Comparison of ENCODE assay signal across 19 cellular contexts in the genomic region with DNA sequence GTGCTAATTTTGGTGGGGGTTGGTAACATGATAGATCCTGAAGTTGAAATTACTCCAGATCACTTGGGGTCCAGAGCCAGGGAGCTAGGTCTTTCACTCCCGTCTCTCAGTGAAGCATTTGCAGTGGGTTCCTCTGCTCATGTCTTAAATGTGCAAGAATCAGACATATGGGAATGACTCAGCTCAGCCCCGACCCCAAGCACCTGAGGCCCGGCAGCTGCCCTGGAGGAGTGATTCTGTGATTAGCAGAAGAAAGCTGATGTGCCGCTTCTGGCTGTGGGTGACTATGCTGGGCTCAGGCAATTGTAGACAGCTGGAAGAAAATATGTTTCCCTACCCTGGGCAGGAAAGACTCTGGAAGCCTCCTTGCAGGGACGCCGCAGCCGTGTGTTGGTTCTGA.
"Had no signal": no experiment of that assay in that cellular context is flagged by ENCODE, and none has a peak within 500 bp of the region (broad histone marks: within the 10 kb centered on the region; RNA-seq: fewer than 3 reads in every experiment).

No MANE protein-coding gene starts in this region.

- ATAC-seq: activated T-helper 17 cell treated with anti-CD3 and anti-CD28 coated beads, Interleukin-2, amount 50 U/mL, for 72 hours; left lobe of liver; SK-N-SH treated with all-trans-retinoic acid at 6 μM for 48 hours; stimulated activated naive B cell treated with anti-CD40 and anti-IgM and Interleukin-4, amounts not matched to agents 10 μg/mL and 1 μg/mL and 100 μg/mL, for 72 hours had no signal

- H3K27ac Mint-ChIP-seq: activated T-helper 17 cell treated with anti-CD3 and anti-CD28 coated beads, Interleukin-2, amount 50 U/mL, for 72 hours; nephron progenitor cell; progenitor cell of endocrine pancreas; stimulated activated naive B cell treated with anti-CD40 and anti-IgM and Interleukin-4, amounts not matched to agents 10 μg/mL and 1 μg/mL and 100 μg/mL, for 72 hours had no signal

- H3K4me3 Mint-ChIP-seq: activated T-helper 17 cell treated with anti-CD3 and anti-CD28 coated beads, Interleukin-2, amount 50 U/mL, for 72 hours; central memory CD8-positive, alpha-beta T cell; nephron progenitor cell; stimulated activated naive B cell treated with anti-CD40 and anti-IgM and Interleukin-4, amounts not matched to agents 10 μg/mL and 1 μg/mL and 100 μg/mL, for 72 hours had no signal

- H3K27me3 ChIP-seq: ascending aorta, colonic mucosa, right atrium auricular region, thyroid gland had no signal

- H3K36me3 Mint-ChIP-seq: stimulated activated naive B cell treated with anti-CD40 and anti-IgM and Interleukin-4, amounts not matched to agents 10 μg/mL and 1 μg/mL and 100 μg/mL, for 72 hours had no signal

- H3K27ac ChIP-seq: ascending aorta, colonic mucosa, right atrium auricular region, thyroid gland had no signal

- H3K27me3 Mint-ChIP-seq: activated T-helper 17 cell treated with anti-CD3 and anti-CD28 coated beads, Interleukin-2, amount 50 U/mL, for 72 hours; central memory CD8-positive, alpha-beta T cell; stimulated activated naive B cell treated with anti-CD40 and anti-IgM and Interleukin-4, amounts not matched to agents 10 μg/mL and 1 μg/mL and 100 μg/mL, for 72 hours had no signal

- H3K4me1 ChIP-seq: ascending aorta, colonic mucosa, right atrium auricular region had no signal

- DNase-seq: activated naive CD4-positive, alpha-beta T cell; colonic mucosa; erythroblast; kidney; midbrain; nephron progenitor cell; occipital lobe; SIG-M5; stimulated activated CD4-positive, alpha-beta T cell treated with anti-CD3 and anti-CD28 coated beads, Interleukin-4, amount 100 ng/mL, for 24 hours; stimulated activated naive B cell treated with anti-CD40 and anti-IgM and Interleukin-4, amounts not matched to agents 10 μg/mL and 1 μg/mL and 100 μg/mL, for 72 hours; T1000; thyroid gland had no signal

- H3K4me1 Mint-ChIP-seq: nephron progenitor cell; stimulated activated naive B cell treated with anti-CD40 and anti-IgM and Interleukin-4, amounts not matched to agents 10 μg/mL and 1 μg/mL and 100 μg/mL, for 72 hours had no signal

- H3K9me3 Mint-ChIP-seq: central memory CD8-positive, alpha-beta T cell; nephron progenitor cell had no signal
